Comparison of ENCODE assay signal across 9 cellular contexts in genomic region chr19:17576758-17577532, GRCh38. TPM values are rescaled to one million over a fixed set of nuclear protein-coding genes. Genes with fewer than 3 reads are reported as not detected.
A peak's percentile ranks its signal among the peaks of the same experiment; 100 is the strongest.
DNase-seq lines count a peak whose midpoint lies in the region; ATAC-seq and TF ChIP-seq lines count a peak whose summit lies in the region.
"Had no signal": no experiment of that assay in that cellular context is flagged by ENCODE, and none has a peak within 500 bp of the region (broad histone marks: within the 10 kb centered on the region; RNA-seq: fewer than 3 reads in every experiment).

No MANE protein-coding gene starts in this region.

- H3K9me2 ChIP-seq in HCT116 (ENCODE audit: insufficient read depth): no peaks in the 10 kb centered on the region

- WGBS in prostate gland: 75% methylated on average over 41 of the region's 41 CpGs

- H3K36me3 ChIP-seq in HCT116 (ENCODE audit: control insufficient read depth in 1 of 2, insufficient read depth in 2 of 2, low read length in 2 of 2) (peaks cover 21 to 43% of the 10 kb centered on the region in 2 experiments; a peak in 3 of 4 replicates), prostate gland (peaks cover 6 to 8% of the 10 kb centered on the region in 2 donors)
- H3K36me3 ChIP-seq: breast epithelium had no signal

- TF ChIP-seq POLR2A in HCT116 (IDR thresholded peaks at IDR 0.05; ENCODE audit: borderline replicate concordance, extremely low read depth, insufficient read depth, insufficient read length): no peak
- TF ChIP-seq POLR2A in prostate gland (IDR thresholded peaks at IDR 0.05): no peak

- peaks cover 25% of the 10 kb centered on the region for H3K4me1 Mint-ChIP-seq in WTC11

- peaks cover 8% of the 10 kb centered on the region; the same call in 1 of the 2 replicates for H4K20me1 ChIP-seq in HCT116 (ENCODE audit: insufficient read depth)

- RAD21 ChIA-PET in HCT116 (lab: Charles Lee; ENCODE audit: low non-redundant PET in 1 of 2, low total read pairs in 2 of 2, uncharacterized antibody in 2 of 2, unreplicated experiment in 2 of 2): interaction anchor here (0.6 to 1.4 kb wide), 3 partner anchors 70 to 190 kb away, joined by 4 to 6 read pairs (median 5); no protein-coding TSS in a partner anchor

- H3K4me3 Mint-ChIP-seq in WTC11: peak overlapping the region; percentile 60

- H3K9ac ChIP-seq in HCT116 (ENCODE audit: low read length): peak overlapping the region; percentile 33; the same call in 1 of the 2 replicates

- peak; percentile 83 for ATAC-seq in HCT116
- ATAC-seq in WTC11: peak; percentile 92
- ATAC-seq in GM21529 (IDR thresholded peaks at IDR 0.05; ENCODE audit: unreplicated experiment): no peak
- ATAC-seq in GM19351 (IDR thresholded peaks at IDR 0.05; ENCODE audit: unreplicated experiment): no peak
- no peak for ATAC-seq in GM21360 (IDR thresholded peaks at IDR 0.05; ENCODE audit: unreplicated experiment)

- H3K36me3 Mint-ChIP-seq in WTC11: peaks cover 12% of the 10 kb centered on the region

- H3K27me3 ChIP-seq in HCT116 (ENCODE audit: insufficient read depth, low read length) (no peaks in the 10 kb centered on the region), prostate gland (replicated peaks; ENCODE audit: insufficient read depth) (no peaks in the 10 kb centered on the region)
- H3K27me3 ChIP-seq: breast epithelium had no signal

- H3K79me2 ChIP-seq in HCT116 (ENCODE audit: insufficient read depth, low read length): peaks cover 3% of the 10 kb centered on the region; the same call in 1 of the 2 replicates

- peak overlapping the region; percentile 65 for H3K4me2 ChIP-seq in HCT116 (ENCODE audit: low read length)

- DNase-seq in AG10803 (ENCODE audit: low read depth) (peak; percentile 15), HCT116 (ENCODE audit: low read depth, low spot score) (peak; percentile 87), WTC11 (ENCODE audit: low spot score) (peak; percentile 100), inferior parietal cortex (ENCODE audit: extremely low spot score) (peak; percentile 33), prostate gland (ENCODE audit: low spot score) (no peak)

- no peak overlapping the region for H2AFZ ChIP-seq in HCT116 (ENCODE audit: low read depth, low read length, poor library complexity, severe bottlenecking)

- H3K4me3 ChIP-seq in AG10803 (ENCODE audit: low read length) (no peak overlapping the region), HCT116 (replicated peaks in 1 of 2; ENCODE audit: low read depth in 1 of 2, low read length in 2 of 2) (no peak overlapping the region), prostate gland (no peak overlapping the region)

- CTCF ChIA-PET in HCT116 (lab: Charles Lee) (interaction anchor here (0.6 to 1.6 kb wide), 5 partner anchors 11 to 189 kb away, joined by 3 to 8 read pairs (median 3); no protein-coding TSS in a partner anchor), WTC11 (lab: Charles Lee) (interaction anchor here (0.5 to 5.4 kb wide), 24 partner anchors 13 to 283 kb away, joined by 3 to 71 read pairs (median 5); partner anchors contain the start of genes MRPL34, PGLS, RPL18A and SLC27A1)

- no TSS peak for BruUV-seq in HCT116 (replicated peaks; lab: Mats Ljungman, UMichigan)

- intact Hi-C loops in HCT116 (cut with micrococcal nuclease) (loop anchor here (5.0 kb wide), 1 partner anchor 65 kb away; the partner anchor contains the start of gene PGLS), prostate gland (cut with DNase I) (no loop called here)

- TF ChIP-seq CTCF in AG10803 (conservative IDR thresholded peaks at IDR 0.05; ENCODE audit: low read length): no peak
- TF ChIP-seq CTCF in HCT116 (IDR thresholded peaks at IDR 0.05 in 2 of 3, conservative IDR thresholded peaks at IDR 0.05 in 1 of 3; ENCODE audit: borderline replicate concordance in 1 of 3, insufficient read depth in 1 of 3, low read depth in 2 of 3, low read length in 2 of 3): no peak
- no peak for TF ChIP-seq CTCF in WTC11 (IDR thresholded peaks at IDR 0.05)
- TF ChIP-seq CTCF in prostate gland (IDR thresholded peaks at IDR 0.05): no peak

- H3K27ac ChIP-seq in HCT116 (ENCODE audit: low read depth, low read length) (peak overlapping the region; percentile 47; the same call in 1 of the 2 replicates), prostate gland (no peak overlapping the region)
- H3K27ac ChIP-seq: breast epithelium had no signal

- H3K4me1 ChIP-seq in HCT116 (ENCODE audit: control insufficient read depth in 1 of 2, insufficient read depth in 2 of 2, low read length in 2 of 2) (peaks cover 16 to 41% of the 10 kb centered on the region in 2 experiments; a peak in 3 of 4 replicates), prostate gland (replicated peaks) (no peaks in the 10 kb centered on the region)
- H3K4me1 ChIP-seq: breast epithelium had no signal

- H3K27me3 Mint-ChIP-seq in WTC11 (ENCODE audit: low read depth): no peaks in the 10 kb centered on the region

- H3K9me3 Mint-ChIP-seq in WTC11: no peaks in the 10 kb centered on the region

- H3K9me3 ChIP-seq in HCT116 (ENCODE audit: control insufficient read depth in 1 of 2, insufficient read depth in 1 of 2, low read depth in 1 of 2, low read length in 2 of 2) (no peaks in the 10 kb centered on the region), prostate gland (no peaks in the 10 kb centered on the region)
- H3K9me3 ChIP-seq: breast epithelium had no signal

- POLR2A ChIA-PET in HCT116 (lab: Charles Lee) (interaction anchor here (0.6 to 1.2 kb wide), 5 partner anchors 29 to 282 kb away, joined by 3 to 5 read pairs (median 3); partner anchors contain the start of genes RPL18A and SLC27A1), WTC11 (lab: Charles Lee) (interaction anchor here (1.1 to 1.4 kb wide), 3 partner anchors 29 to 142 kb away, joined by 3 to 15 read pairs (median 3); partner anchors contain the start of genes MAP1S and PGLS)

- no peak overlapping the region for H3K27ac Mint-ChIP-seq in WTC11

- TF ChIP-seq RAD21 in HCT116 (IDR thresholded peaks at IDR 0.05; ENCODE audit: low read depth): no peak

TF ChIP-seq in HCT116, 20 proteins besides CTCF, POLR2A, EP300 and RAD21:
- TF ChIP-seq ELF1 (IDR thresholded peaks at IDR 0.05; ENCODE audit: borderline replicate concordance, low read depth): no peak

TF ChIP-seq in WTC11, 78 proteins besides CTCF, POLR2A, EP300 and RAD21:
- TF ChIP-seq MAX (CRISPR knock-in tag; IDR thresholded peaks at IDR 0.05) (peak; percentile 28; the same call in 1 of the 2 replicates), SP1 (CRISPR knock-in tag; conservative IDR thresholded peaks at IDR 0.05) (peak; percentile 48; the same call in 1 of the 2 replicates), NFE2L1 (CRISPR knock-in tag; IDR thresholded peaks at IDR 0.05) (no peak)
TF ChIP-seq in WTC11: peak in this region for 2.

RNA-seq across cellular contexts. Expression of gene COLGALT1, which starts 21.5 kb away (rescaled TPM):
- total RNA-seq in HCT116 (2021; ENCODE audit: unreplicated experiment) (86.0 TPM), WTC11 (2021) (54.0 to 71.7 TPM (median 67.1 TPM) in 3 replicates), prostate gland (10 to 100 TPM; 29.3 to 85.1 TPM)
- polyA plus RNA-seq in HCT116 (2012): 64.8 and 67.6 TPM in 2 replicates

Comparison
In these comparisons a context has a peak if more than half of its experiments do, and no peak if none do; other contexts are left out.
1. ATAC-seq: peak in HCT116 (single experiment) and WTC11 (single experiment); none in GM21529 (single experiment), GM19351 (single experiment) and GM21360 (single experiment).